9 cellular contexts compared by ENCODE assay signal in the genomic region with DNA sequence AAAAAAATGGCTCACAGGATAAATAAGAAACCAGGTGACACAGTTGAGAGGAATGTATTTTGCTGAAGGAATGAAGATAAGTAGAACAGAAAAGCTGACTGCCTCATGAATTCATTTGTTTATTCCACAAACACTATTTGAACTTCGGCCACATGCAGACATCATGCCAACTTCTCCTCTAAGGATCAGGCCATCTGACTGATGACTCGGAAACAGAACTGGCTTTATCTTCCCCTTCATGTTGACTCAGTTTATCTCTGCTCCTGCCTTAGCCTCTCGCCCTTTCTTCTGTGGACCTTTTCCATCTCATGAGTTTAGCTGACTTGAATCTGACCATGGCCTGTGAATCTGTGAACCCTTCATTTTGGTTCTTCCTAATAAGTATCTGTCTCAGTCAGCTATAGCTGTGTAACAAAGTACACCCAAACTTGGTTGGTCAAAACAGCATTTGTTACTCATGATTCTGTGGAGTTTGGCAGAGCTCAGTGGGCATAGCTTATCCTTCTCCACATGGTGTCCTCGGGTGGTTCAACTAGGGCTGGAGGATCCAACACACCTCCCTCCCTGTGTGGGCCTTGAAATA. TPM values are rescaled to one million over a fixed set of nuclear protein-coding genes. Genes with fewer than 3 reads are reported as not detected.
A peak's percentile ranks its signal among the peaks of the same experiment; 100 is the strongest.
DNase-seq lines count a peak whose midpoint lies in the region; ATAC-seq and TF ChIP-seq lines count a peak whose summit lies in the region.
"Had no signal": no experiment of that assay in that cellular context is flagged by ENCODE, and none has a peak within 500 bp of the region (broad histone marks: within the 10 kb centered on the region; RNA-seq: fewer than 3 reads in every experiment).

No MANE protein-coding gene starts in this region.

- ATAC-seq in activated T-cell treated with anti-CD3 and anti-CD28 coated beads, Interleukin-2, amount 50 U/mL, for 72 hours (replicated peaks in 1 of 2): no peak

- no peak for TF ChIP-seq EP300 in transverse colon (IDR thresholded peaks at IDR 0.05; ENCODE audit: low read depth)

- no TSS peak for BruUV-seq in MCF 10A (replicated peaks; lab: Mats Ljungman, UMichigan)

- H3K4me1 Mint-ChIP-seq in activated T-cell treated with anti-CD3 and anti-CD28 coated beads, Interleukin-2, amount 50 U/mL, for 72 hours (ENCODE audit: low read depth): peaks cover 52% of the 10 kb centered on the region
- H3K4me1 Mint-ChIP-seq in activated naive CD8-positive, alpha-beta T cell (ENCODE audit: low read depth): peaks cover 48% of the 10 kb centered on the region
- peaks cover 32 to 34% of the 10 kb centered on the region in 2 donors for H3K4me1 Mint-ChIP-seq in immature natural killer cell
- H3K4me1 Mint-ChIP-seq in MCF 10A (ENCODE audit: insufficient read depth, unreplicated experiment): no peaks in the 10 kb centered on the region

- in situ Hi-C loops in transverse colon (cut with MboI; ENCODE audit: low pct_ligation_motif_present in 1 of 4, low pct_unique_long_range_greater_than_20kb in 1 of 4, low sequenced_read_pairs in 3 of 4): no loop called here

- no peaks in the 10 kb centered on the region for H3K27me3 ChIP-seq in transverse colon

- H3K27me3 Mint-ChIP-seq in activated T-cell treated with anti-CD3 and anti-CD28 coated beads, Interleukin-2, amount 50 U/mL, for 72 hours (ENCODE audit: low read depth): no peaks in the 10 kb centered on the region
- H3K27me3 Mint-ChIP-seq in activated naive CD8-positive, alpha-beta T cell: no peaks in the 10 kb centered on the region
- peaks cover 0 to 2% (median 0%) of the 10 kb centered on the region in 3 donors for H3K27me3 Mint-ChIP-seq in immature natural killer cell (ENCODE audit: low read depth in 3 of 3)
- peaks cover 11% of the 10 kb centered on the region for H3K27me3 Mint-ChIP-seq in MCF 10A (ENCODE audit: insufficient read depth, unreplicated experiment)

- peak overlapping the region in 1 of 2 donors; percentile 74 for H3K4me3 Mint-ChIP-seq in activated T-cell treated with anti-CD3 and anti-CD28 coated beads, Interleukin-2, amount 50 U/mL, for 72 hours
- H3K4me3 Mint-ChIP-seq in activated naive CD8-positive, alpha-beta T cell: peak overlapping the region; percentile 22
- peak overlapping the region in 2 of 5 donors; percentile 71 to 74 for H3K4me3 Mint-ChIP-seq in immature natural killer cell
- H3K4me3 Mint-ChIP-seq in MCF 10A (ENCODE audit: unreplicated experiment): no peak overlapping the region

- WGBS in transverse colon (ENCODE audit: low coverage in 1 of 2), 2 donors: 57 to 76% methylated on average over 3 to 4 of the region's 4 CpGs

- CTCF ChIA-PET in MCF 10A (lab: Yijun Ruan, JAX): interaction anchor here (0.6 to 1.7 kb wide), 3 partner anchors 10 to 175 kb away, joined by 3 to 4 read pairs (median 3); no protein-coding TSS in a partner anchor

- H3K27ac ChIP-seq in transverse colon: peak overlapping the region; percentile 2 to 54 (median 46)

- H3K9me3 Mint-ChIP-seq in activated T-cell treated with anti-CD3 and anti-CD28 coated beads, Interleukin-2, amount 50 U/mL, for 72 hours: peaks cover 4 to 6% of the 10 kb centered on the region in 2 donors
- peaks cover 6% of the 10 kb centered on the region for H3K9me3 Mint-ChIP-seq in activated naive CD8-positive, alpha-beta T cell (ENCODE audit: low read depth)
- H3K9me3 Mint-ChIP-seq in immature natural killer cell (no peaks in the 10 kb centered on the region), MCF 10A (ENCODE audit: unreplicated experiment) (no peaks in the 10 kb centered on the region)

- POLR2A ChIA-PET in MCF 10A (lab: Yijun Ruan, JAX): no interaction called here

- no peak for TF ChIP-seq POLR2A in transverse colon (IDR thresholded peaks at IDR 0.05)

- H3K36me3 ChIP-seq in transverse colon: no peaks in the 10 kb centered on the region

- peak overlapping the region; percentile 85 for H3K27ac Mint-ChIP-seq in activated T-cell treated with anti-CD3 and anti-CD28 coated beads, Interleukin-2, amount 50 U/mL, for 72 hours
- H3K27ac Mint-ChIP-seq in activated naive CD8-positive, alpha-beta T cell: peak overlapping the region; percentile 96
- H3K27ac Mint-ChIP-seq in immature natural killer cell (peak overlapping the region in 5 of 6 donors; percentile 4 to 73 (median 35)), MCF 10A (ENCODE audit: low read depth, unreplicated experiment) (no peak overlapping the region)

- H3K4me3 ChIP-seq in transverse colon: no peak overlapping the region

- no peak for DNase-seq in activated T-cell treated with anti-CD3 and anti-CD28 coated beads, Interleukin-2, amount 50 U/mL, for 72 hours
- DNase-seq in activated T-cell treated with anti-CD3 and anti-CD28 coated beads for 4 hours (no peak), immature natural killer cell (no peak), transverse colon (no peak), RPMI8226 (no peak), MCF 10A (ENCODE audit: unreplicated experiment) (no peak), HK-2 (ENCODE audit: unreplicated experiment) (no peak)
- DNase-seq: NCI-H446 had no signal

- no peak for TF ChIP-seq CTCF in transverse colon (IDR thresholded peaks at IDR 0.05)
- TF ChIP-seq CTCF in MCF 10A (IDR thresholded peaks at IDR 0.05; ENCODE audit: unreplicated experiment): no peak

- no peaks in the 10 kb centered on the region for H3K9me3 ChIP-seq in transverse colon

- intact Hi-C loops in transverse colon (cut with DNase I; ENCODE audit: low total_unique reads) (no loop called here), MCF 10A (cut with micrococcal nuclease) (no loop called here)

- H3K4me1 ChIP-seq in transverse colon: peaks cover 4 to 28% (median 12%) of the 10 kb centered on the region in 4 donors

- H3K36me3 Mint-ChIP-seq in activated T-cell treated with anti-CD3 and anti-CD28 coated beads, Interleukin-2, amount 50 U/mL, for 72 hours (ENCODE audit: insufficient read depth in 2 of 2): peaks cover 6 to 8% of the 10 kb centered on the region in 2 donors
- H3K36me3 Mint-ChIP-seq in activated naive CD8-positive, alpha-beta T cell: peaks cover 2% of the 10 kb centered on the region
- H3K36me3 Mint-ChIP-seq in immature natural killer cell (no peaks in the 10 kb centered on the region), MCF 10A (ENCODE audit: insufficient read depth, unreplicated experiment) (no peaks in the 10 kb centered on the region)

RNA-seq across cellular contexts. Expression of gene GRID1, which starts 44.0 kb away (rescaled TPM):
- total RNA-seq in activated T-cell treated with anti-CD3 and anti-CD28 coated beads, Interleukin-2, amount 50 U/mL, for 72 hours: not detected
- polyA plus RNA-seq in immature natural killer cell: not detected
- total RNA-seq in transverse colon (1 to 10 TPM in 2 of 4 donors, under 1 TPM in 2; 0.40 to 1.9 (median 1.00) TPM), MCF 10A (2022) (not detected in 2 replicates)
